Comparison of ENCODE assay signal across 15 cellular contexts in the genomic region with DNA sequence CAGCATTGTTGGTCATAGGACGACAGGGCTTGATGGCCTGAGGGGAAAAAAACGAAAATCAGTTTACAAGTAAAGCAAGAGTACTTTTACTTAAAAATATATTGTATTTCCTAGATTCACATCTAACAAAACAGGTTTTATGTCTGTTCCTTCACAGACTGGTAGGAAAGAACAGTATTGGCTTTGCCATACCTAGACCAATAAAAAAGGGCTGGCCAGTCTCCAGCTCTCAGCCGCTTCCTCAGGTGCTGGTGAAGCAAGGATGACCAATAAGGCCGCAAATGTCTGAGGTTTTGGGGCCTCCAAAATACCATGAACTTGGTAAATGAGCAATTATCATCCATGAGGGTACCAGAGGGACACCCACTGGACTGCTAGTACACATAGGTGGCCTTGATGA. TPM values are rescaled to one million over a fixed set of nuclear protein-coding genes. Genes with fewer than 3 reads are reported as not detected.
A peak's percentile ranks its signal among the peaks of the same experiment; 100 is the strongest.
DNase-seq lines count a peak whose midpoint lies in the region; ATAC-seq and TF ChIP-seq lines count a peak whose summit lies in the region.
"Had no signal": no experiment of that assay in that cellular context is flagged by ENCODE, and none has a peak within 500 bp of the region (broad histone marks: within the 10 kb centered on the region; RNA-seq: fewer than 3 reads in every experiment).

No MANE protein-coding gene starts in this region.

- CTCF ChIA-PET in WTC11 (lab: Charles Lee) = no interaction called here

- peaks cover 0 to 8% of the 10 kb centered on the region in 2 donors for H3K36me3 ChIP-seq in prostate gland

- no peaks in the 10 kb centered on the region for H3K27me3 Mint-ChIP-seq in WTC11 (ENCODE audit: low read depth)
- no peaks in the 10 kb centered on the region for H3K27me3 Mint-ChIP-seq in activated T-cell treated with anti-CD3 and anti-CD28 coated beads, Interleukin-2, amount 50 U/mL, for 24 hours

- no peaks in the 10 kb centered on the region for H3K9me3 ChIP-seq in prostate gland
- H3K9me3 ChIP-seq: HAP-1 had no signal

- no peak for TF ChIP-seq POLR2A in prostate gland (IDR thresholded peaks at IDR 0.05)

- H3K27me3 ChIP-seq in prostate gland (replicated peaks; ENCODE audit: insufficient read depth) = no peaks in the 10 kb centered on the region

- DNase-seq in LNCaP clone FGC (ENCODE audit: low read depth) (peak; percentile 61), WTC11 (ENCODE audit: low spot score) (no peak), prostate gland (ENCODE audit: low spot score) (peak; percentile 53), GM13977 (ENCODE audit: low spot score) (no peak)
- no peak for DNase-seq in activated T-cell treated with anti-CD3 and anti-CD28 coated beads, Interleukin-2, amount 50 U/mL, for 24 hours
- DNase-seq: C1 segment of cervical spinal cord; Calu3; CD8-positive, alpha-beta T cell; COR-L47; DMS53; DMS79 treated with DMSO at 0.1 percent for 48 hours; GOT3; HFFc6 had no signal

- ATAC-seq in WTC11 = no peak
- ATAC-seq in HG03439 (IDR thresholded peaks at IDR 0.05; ENCODE audit: unreplicated experiment) = no peak
- ATAC-seq: CD8-positive, alpha-beta T cell had no signal

- peak overlapping the region; percentile 54; the same call in 1 of the 2 replicates for H3K27ac Mint-ChIP-seq in WTC11
- no peak overlapping the region for H3K27ac Mint-ChIP-seq in activated T-cell treated with anti-CD3 and anti-CD28 coated beads, Interleukin-2, amount 50 U/mL, for 24 hours
- H3K27ac Mint-ChIP-seq: CD8-positive, alpha-beta T cell had no signal

- intact Hi-C loops in prostate gland (cut with DNase I) = no loop called here

- POLR2A ChIA-PET in WTC11 (lab: Charles Lee) = no interaction called here

- TF ChIP-seq CTCF in LNCaP clone FGC (IDR thresholded peaks at IDR 0.05; ENCODE audit: control insufficient read depth, extremely low read depth, insufficient read depth) (no peak), WTC11 (IDR thresholded peaks at IDR 0.05) (no peak), prostate gland (IDR thresholded peaks at IDR 0.05) (no peak), GM13977 (IDR thresholded peaks at IDR 0.05; ENCODE audit: extremely low read depth, insufficient read depth, missing control alignments) (no peak)

- no peak overlapping the region for H3K27ac ChIP-seq in prostate gland

- H3K4me3 Mint-ChIP-seq in WTC11 = no peak overlapping the region
- H3K4me3 Mint-ChIP-seq in activated T-cell treated with anti-CD3 and anti-CD28 coated beads, Interleukin-2, amount 50 U/mL, for 24 hours = no peak overlapping the region
- H3K4me3 Mint-ChIP-seq: CD8-positive, alpha-beta T cell; HFFc6 had no signal

- H3K4me3 ChIP-seq in LNCaP clone FGC (ENCODE audit: low read depth, low read length) = no peak overlapping the region
- H3K4me3 ChIP-seq in prostate gland = no peak overlapping the region
- H3K4me3 ChIP-seq: HAP-1 had no signal

- no peaks in the 10 kb centered on the region for H3K4me1 ChIP-seq in prostate gland (replicated peaks)
- H3K4me1 ChIP-seq: HAP-1 had no signal

- peaks cover 66% of the 10 kb centered on the region for H3K36me3 Mint-ChIP-seq in WTC11
- H3K36me3 Mint-ChIP-seq in activated T-cell treated with anti-CD3 and anti-CD28 coated beads, Interleukin-2, amount 50 U/mL, for 24 hours (ENCODE audit: low read depth) = peaks cover 98% of the 10 kb centered on the region

- in situ Hi-C loops in GM13977 (cut with MboI; ENCODE audit: low pct_unique_long_range_greater_than_20kb, low sequenced_read_pairs, unreplicated experiment) = no loop called here

- H3K4me1 Mint-ChIP-seq in WTC11 = peaks cover 36% of the 10 kb centered on the region
- H3K4me1 Mint-ChIP-seq in activated T-cell treated with anti-CD3 and anti-CD28 coated beads, Interleukin-2, amount 50 U/mL, for 24 hours (ENCODE audit: low read depth) = no peaks in the 10 kb centered on the region

- no peaks in the 10 kb centered on the region for H3K9me3 Mint-ChIP-seq in WTC11
- H3K9me3 Mint-ChIP-seq in activated T-cell treated with anti-CD3 and anti-CD28 coated beads, Interleukin-2, amount 50 U/mL, for 24 hours = no peaks in the 10 kb centered on the region
- H3K9me3 Mint-ChIP-seq: CD8-positive, alpha-beta T cell; HFFc6 had no signal

- WGBS in prostate gland = 66% methylated on average over 4 of the region's 4 CpGs

TF ChIP-seq in WTC11, 78 proteins besides CTCF, POLR2A, EP300 and RAD21:
- TF ChIP-seq, protein P1, sequence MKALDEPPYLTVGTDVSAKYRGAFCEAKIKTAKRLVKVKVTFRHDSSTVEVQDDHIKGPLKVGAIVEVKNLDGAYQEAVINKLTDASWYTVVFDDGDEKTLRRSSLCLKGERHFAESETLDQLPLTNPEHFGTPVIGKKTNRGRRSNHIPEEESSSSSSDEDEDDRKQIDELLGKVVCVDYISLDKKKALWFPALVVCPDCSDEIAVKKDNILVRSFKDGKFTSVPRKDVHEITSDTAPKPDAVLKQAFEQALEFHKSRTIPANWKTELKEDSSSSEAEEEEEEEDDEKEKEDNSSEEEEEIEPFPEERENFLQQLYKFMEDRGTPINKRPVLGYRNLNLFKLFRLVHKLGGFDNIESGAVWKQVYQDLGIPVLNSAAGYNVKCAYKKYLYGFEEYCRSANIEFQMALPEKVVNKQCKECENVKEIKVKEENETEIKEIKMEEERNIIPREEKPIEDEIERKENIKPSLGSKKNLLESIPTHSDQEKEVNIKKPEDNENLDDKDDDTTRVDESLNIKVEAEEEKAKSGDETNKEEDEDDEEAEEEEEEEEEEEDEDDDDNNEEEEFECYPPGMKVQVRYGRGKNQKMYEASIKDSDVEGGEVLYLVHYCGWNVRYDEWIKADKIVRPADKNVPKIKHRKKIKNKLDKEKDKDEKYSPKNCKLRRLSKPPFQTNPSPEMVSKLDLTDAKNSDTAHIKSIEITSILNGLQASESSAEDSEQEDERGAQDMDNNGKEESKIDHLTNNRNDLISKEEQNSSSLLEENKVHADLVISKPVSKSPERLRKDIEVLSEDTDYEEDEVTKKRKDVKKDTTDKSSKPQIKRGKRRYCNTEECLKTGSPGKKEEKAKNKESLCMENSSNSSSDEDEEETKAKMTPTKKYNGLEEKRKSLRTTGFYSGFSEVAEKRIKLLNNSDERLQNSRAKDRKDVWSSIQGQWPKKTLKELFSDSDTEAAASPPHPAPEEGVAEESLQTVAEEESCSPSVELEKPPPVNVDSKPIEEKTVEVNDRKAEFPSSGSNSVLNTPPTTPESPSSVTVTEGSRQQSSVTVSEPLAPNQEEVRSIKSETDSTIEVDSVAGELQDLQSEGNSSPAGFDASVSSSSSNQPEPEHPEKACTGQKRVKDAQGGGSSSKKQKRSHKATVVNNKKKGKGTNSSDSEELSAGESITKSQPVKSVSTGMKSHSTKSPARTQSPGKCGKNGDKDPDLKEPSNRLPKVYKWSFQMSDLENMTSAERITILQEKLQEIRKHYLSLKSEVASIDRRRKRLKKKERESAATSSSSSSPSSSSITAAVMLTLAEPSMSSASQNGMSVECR (CRISPR knock-in tag; IDR thresholded peaks at IDR 0.05; ENCODE audit: borderline replicate concordance) = no peak

RNA-seq across cellular contexts. Expression of gene DROSHA, which starts 36.6 kb away (rescaled TPM):
- 102 to 125 TPM (median 110 TPM) in 3 replicates for total RNA-seq in WTC11 (2021)
- 10 to 100 TPM; 27.6 to 45.7 TPM for total RNA-seq in prostate gland

RNA-seq across cellular contexts. Expression of gene C5orf22, which starts 36.8 kb away (rescaled TPM):
- total RNA-seq in WTC11 (2021) = 30.8 to 40.6 TPM (median 36.6 TPM) in 3 replicates
- 10 to 100 TPM; 10.6 to 18.8 TPM for total RNA-seq in prostate gland

Comparison
In these comparisons a context has a peak if more than half of its experiments do, and no peak if none do; other contexts are left out.
1. DNase-seq: peak in LNCaP clone FGC (single experiment) and prostate gland (single experiment); none in WTC11 (single experiment), GM13977 (single experiment) and activated T-cell treated with anti-CD3 and anti-CD28 coated beads, Interleukin-2, amount 50 U/mL, for 24 hours (single experiment).